Comparison of ENCODE assay signal across 27 cellular contexts in the genomic region with DNA sequence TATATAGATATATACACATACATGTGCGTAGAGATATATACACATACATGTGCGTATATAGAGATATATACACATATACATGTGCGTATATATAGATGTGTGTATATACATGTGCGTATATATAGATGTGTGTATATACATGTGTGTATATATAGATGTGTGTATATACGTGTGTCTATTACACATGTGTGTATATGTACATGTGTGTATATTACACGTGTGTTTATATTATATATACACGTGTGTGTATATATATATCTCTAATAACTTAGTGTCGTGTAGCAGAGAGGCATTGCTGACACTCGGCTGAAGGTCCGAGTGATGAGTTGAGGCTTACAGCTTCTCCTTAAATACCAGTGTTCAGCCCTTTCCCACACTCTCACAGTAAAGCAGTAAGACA.
"Had no signal": no experiment of that assay in that cellular context is flagged by ENCODE, and none has a peak within 500 bp of the region (broad histone marks: within the 10 kb centered on the region; RNA-seq: fewer than 3 reads in every experiment).

No MANE protein-coding gene starts in this region.

- H3K27ac ChIP-seq: stomach, suprapubic skin, testis, thoracic aorta, thyroid gland, tibial artery, tibial nerve, transverse colon, upper lobe of left lung, upper lobe of right lung, uterus, vagina had no signal

- H3K4me3 ChIP-seq: stomach, suprapubic skin, testis, thoracic aorta, thyroid gland, tibial artery, tibial nerve, transverse colon, upper lobe of left lung, upper lobe of right lung, uterus, vagina had no signal

- FAIRE-seq: urothelium cell line had no signal

- H3K4me1 ChIP-seq: stomach, suprapubic skin, testis, thyroid gland, tibial artery, tibial nerve, transverse colon, upper lobe of left lung, upper lobe of right lung, uterus, vagina had no signal

- H3K36me3 ChIP-seq: stomach, suprapubic skin, thoracic aorta, thyroid gland, tibial artery, tibial nerve, transverse colon, upper lobe of left lung, upper lobe of right lung, uterus, vagina had no signal

- ATAC-seq: stimulated activated effector memory CD8-positive, alpha-beta T cell treated with anti-CD3 and anti-CD28 coated beads, Interleukin-12 subunit alpha, Interleukin-12 subunit beta, amount 100 ng/mL, for 72 hours; stimulated activated memory B cell treated with anti-CD40 and anti-IgM and Interleukin-4, amounts not matched to agents 10 μg/mL and 1 μg/mL and 100 μg/mL, for 72 hours; stimulated activated naive B cell treated with anti-CD40 and anti-IgM and Interleukin-4, amounts not matched to agents 10 μg/mL and 1 μg/mL and 100 μg/mL, for 72 hours; stimulated activated naive CD8-positive, alpha-beta T cell treated with anti-CD3 and anti-CD28 coated beads, Interleukin-15, amount 100 ng/mL, for 72 hours; stimulated activated naive CD8-positive, alpha-beta T cell treated with anti-CD3 and anti-CD28 coated beads, Interleukin-15, Interleukin-2, amounts not matched to agents 100 U/mL and 50 U/mL, for 24 hours; upper lobe of right lung had no signal

- H3K27me3 ChIP-seq: suprapubic skin, testis, thyroid gland, tibial artery, tibial nerve, transverse colon, upper lobe of left lung, upper lobe of right lung, uterus, vagina had no signal

- DNase-seq: stimulated activated CD4-positive, alpha-beta T cell treated with anti-CD3 and anti-CD28 coated beads, Interleukin-2, amount 100 ng/mL, for 48 hours; stimulated activated CD4-positive, alpha-beta T cell treated with anti-CD3 and anti-CD28 coated beads, Interleukin-4, amount 100 ng/mL, for 1 hour; stimulated activated CD4-positive, alpha-beta T cell treated with anti-CD3 and anti-CD28 coated beads, Interleukin-4, amount 100 ng/mL, for 24 hours; stimulated activated CD4-positive, alpha-beta T cell treated with anti-CD3 and anti-CD28 coated beads, Interleukin-4, amount 100 ng/mL, for 4 hours; stimulated activated CD8-positive, alpha-beta memory T cell treated with anti-CD3 and anti-CD28 coated beads, Interleukin-4, amount 100 ng/mL, for 48 hours; stimulated activated naive B cell treated with anti-CD40 and anti-IgM and Interleukin-4, amounts not matched to agents 10 μg/mL and 1 μg/mL and 100 μg/mL, for 72 hours; stimulated activated naive CD4-positive, alpha-beta T cell; stimulated activated naive CD4-positive, alpha-beta T cell treated with Interleukin-2 at 50 U/mL for 16 hours; stimulated activated naive CD8-positive, alpha-beta T cell treated with anti-CD3 and anti-CD28 coated beads, Interleukin-15, amount 100 ng/mL, for 72 hours; stimulated activated naive CD8-positive, alpha-beta T cell treated with anti-CD3 and anti-CD28 coated beads, Interleukin-15, Interleukin-2, amounts not matched to agents 100 U/mL and 50 U/mL, for 24 hours; stomach; substantia nigra; testis; thyroid gland; tibial artery; transverse colon; trophoblast cell; upper lobe of left lung; upper lobe of right lung; uterus had no signal

- H3K9me3 ChIP-seq: suprapubic skin, testis, thoracic aorta, thyroid gland, transverse colon, upper lobe of right lung, uterus, vagina had no signal
